1 cellular context compared by ENCODE assay signal in the genomic region with DNA sequence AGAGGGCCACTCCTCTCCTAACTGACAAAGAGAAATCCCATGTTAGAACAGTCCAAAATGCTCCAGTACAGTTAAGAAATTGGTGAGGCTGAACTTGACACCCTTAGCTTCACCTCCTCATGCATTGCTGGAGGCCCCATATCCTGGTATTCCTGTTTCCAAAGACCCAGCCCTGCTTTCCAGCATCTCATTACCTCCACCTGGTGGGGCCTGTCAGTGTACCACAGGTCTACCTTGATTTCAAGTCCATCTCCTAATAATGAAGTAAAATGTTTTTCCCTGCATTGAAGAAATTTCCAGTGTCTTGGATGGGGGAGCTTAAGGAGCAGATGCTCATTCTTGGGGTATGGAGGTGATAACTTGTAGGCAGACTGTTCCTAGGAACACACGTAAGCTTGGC.
TF ChIP-seq lines count a peak whose summit lies in the region.

No MANE protein-coding gene starts in this region.

TF ChIP-seq in IMR-90, 13 proteins besides CTCF, POLR2A, EP300 and RAD21 (continued from another document):
- TF ChIP-seq, protein P1, sequence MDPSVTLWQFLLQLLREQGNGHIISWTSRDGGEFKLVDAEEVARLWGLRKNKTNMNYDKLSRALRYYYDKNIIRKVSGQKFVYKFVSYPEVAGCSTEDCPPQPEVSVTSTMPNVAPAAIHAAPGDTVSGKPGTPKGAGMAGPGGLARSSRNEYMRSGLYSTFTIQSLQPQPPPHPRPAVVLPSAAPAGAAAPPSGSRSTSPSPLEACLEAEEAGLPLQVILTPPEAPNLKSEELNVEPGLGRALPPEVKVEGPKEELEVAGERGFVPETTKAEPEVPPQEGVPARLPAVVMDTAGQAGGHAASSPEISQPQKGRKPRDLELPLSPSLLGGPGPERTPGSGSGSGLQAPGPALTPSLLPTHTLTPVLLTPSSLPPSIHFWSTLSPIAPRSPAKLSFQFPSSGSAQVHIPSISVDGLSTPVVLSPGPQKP (IDR thresholded peaks at IDR 0.05; ENCODE audit: borderline replicate concordance, low read depth, low read length), result no peak
- TF ChIP-seq MXI1 (IDR thresholded peaks at IDR 0.05; ENCODE audit: borderline replicate concordance, low read depth, low read length) (no peak), CHD1 (IDR thresholded peaks at IDR 0.05; ENCODE audit: low read depth, low read length) (no peak), FOS (IDR thresholded peaks at IDR 0.05; ENCODE audit: low read depth, low read length) (no peak), NFE2L2 (IDR thresholded peaks at IDR 0.05; ENCODE audit: low read depth, low read length) (no peak), CEBPB (IDR thresholded peaks at IDR 0.05; ENCODE audit: low read depth, low read length) (no peak), BHLHE40 (IDR thresholded peaks at IDR 0.05; ENCODE audit: low read depth, low read length) (no peak), RFX5 (IDR thresholded peaks at IDR 0.05; ENCODE audit: low read depth, low read length) (no peak), SMC3 (IDR thresholded peaks at IDR 0.05; ENCODE audit: low read depth, low read length) (no peak)
TF ChIP-seq in IMR-90: peak in this region for 0.
